21 cellular contexts compared by ENCODE assay signal in genomic region chr11:133790995-133791394, GRCh38. TPM values are rescaled to one million over a fixed set of nuclear protein-coding genes. Genes with fewer than 3 reads are reported as not detected.
"Had no signal": no experiment of that assay in that cellular context is flagged by ENCODE, and none has a peak within 500 bp of the region (broad histone marks: within the 10 kb centered on the region; RNA-seq: fewer than 3 reads in every experiment).

No MANE protein-coding gene starts in this region.

- H3K4me3 ChIP-seq: esophagus squamous epithelium, left ventricle myocardium inferior, lung, pancreas, right lobe of liver, tibial artery, upper lobe of left lung, uterus had no signal

- FAIRE-seq: kidney, pancreas had no signal

- H3K27me3 ChIP-seq: upper lobe of left lung, uterus had no signal

- H3K36me3 ChIP-seq: esophagus squamous epithelium, left ventricle myocardium inferior, pancreas, right lobe of liver, tibial artery, upper lobe of left lung, uterus had no signal

- H3K4me1 ChIP-seq: pancreas, right lobe of liver, tibial artery, uterus had no signal

- DNase-seq: effector memory CD8-positive, alpha-beta T cell; esophagus squamous epithelium; foreskin fibroblast; immature natural killer cell; kidney; left cardiac atrium; left ventricle myocardium inferior; mesenchymal stem cell; naive B cell; occipital lobe; pancreas; retina; right lobe of liver; stimulated activated CD4-positive, alpha-beta T cell treated with anti-CD3 and anti-CD28 coated beads, Interleukin-15, amount 100 ng/mL, for 24 hours; stimulated activated CD4-positive, alpha-beta T cell treated with anti-CD3 and anti-CD28 coated beads, Interleukin-1b, Interleukin-23, amount 100 ng/mL, for 48 hours; stimulated activated CD4-positive, alpha-beta T cell treated with anti-CD3 and anti-CD28 coated beads, Interleukin-4, amount 100 ng/mL, for 24 hours; tibial artery; upper lobe of left lung; uterus had no signal

- H3K27ac ChIP-seq: epithelial cell of prostate, esophagus squamous epithelium, left ventricle myocardium inferior, pancreas, right lobe of liver, tibial artery, upper lobe of left lung, uterus had no signal

RNA-seq across cellular contexts. Expression of gene SPATA19, which starts 54.3 kb away (rescaled TPM):
- polyA plus RNA-seq: immature natural killer cell, lung, pancreas had no signal
